In genomic region chr3:166425900-166426611, GRCh38 we compare ENCODE assay signal across 1 cellular context.
TF ChIP-seq lines count a peak whose summit lies in the region.

No MANE protein-coding gene starts in this region.

TF ChIP-seq in H1, 55 proteins besides CTCF, POLR2A, EP300 and RAD21:
- TF ChIP-seq SIN3A (conservative IDR thresholded peaks at IDR 0.05 in 1 of 2, IDR thresholded peaks at IDR 0.05 in 1 of 2; ENCODE audit: low read depth in 1 of 2, low read length in 2 of 2) = no peak
- no peak for TF ChIP-seq SP2 (IDR thresholded peaks at IDR 0.05; ENCODE audit: low read length)
- TF ChIP-seq CHD1 (IDR thresholded peaks at IDR 0.05; ENCODE audit: low read depth, low read length) = no peak
- no peak for TF ChIP-seq ZNF274 (IDR thresholded peaks at IDR 0.05; ENCODE audit: borderline replicate concordance, extremely low read depth, low read length)
- TF ChIP-seq E2F6 (IDR thresholded peaks at IDR 0.05) = no peak
- TF ChIP-seq PHF8 (conservative IDR thresholded peaks at IDR 0.05; ENCODE audit: low read depth, low read length) = no peak
- no peak for TF ChIP-seq BACH1 (IDR thresholded peaks at IDR 0.05; ENCODE audit: low read length)
- no peak for TF ChIP-seq CEBPB (IDR thresholded peaks at IDR 0.05; ENCODE audit: low read depth, low read length)
